8 cellular contexts compared by ENCODE assay signal in the genomic region with DNA sequence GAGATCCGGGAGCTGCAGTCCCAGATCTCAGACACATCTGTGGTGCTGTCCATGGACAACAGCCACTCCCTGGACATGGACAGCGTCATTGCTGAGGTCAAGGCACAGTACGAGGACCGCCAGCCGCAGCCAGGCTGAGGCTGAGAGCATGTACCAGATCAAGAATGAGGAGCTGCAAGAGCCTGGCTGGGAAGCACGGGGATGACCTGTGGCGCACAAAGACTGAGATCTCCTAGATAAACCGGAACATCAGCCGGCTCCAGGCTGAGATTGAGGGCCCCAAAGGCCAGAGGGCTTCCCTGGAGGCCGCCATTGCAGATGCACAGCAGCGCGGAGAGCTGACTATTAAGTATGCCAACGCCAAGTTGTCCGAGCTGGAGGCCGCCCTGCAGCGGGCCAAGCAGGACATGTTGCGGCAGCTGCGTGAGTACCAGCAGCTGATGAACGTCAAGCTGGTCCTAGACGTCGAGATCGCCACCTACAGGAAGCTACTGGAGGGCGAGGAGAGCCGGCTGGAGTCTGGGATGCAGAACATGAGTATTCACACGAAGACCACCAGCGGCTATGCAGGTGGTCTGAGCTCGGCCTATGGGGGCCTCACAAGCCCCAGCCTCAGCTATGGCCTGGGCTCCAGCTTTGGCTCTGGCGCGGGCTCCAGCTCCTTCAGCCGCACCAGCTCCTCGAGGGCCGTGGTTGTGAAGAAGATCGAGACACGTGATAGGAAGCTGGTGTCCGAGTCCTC. TPM values are rescaled to one million over a fixed set of nuclear protein-coding genes. Genes with fewer than 3 reads are reported as not detected.
DNase-seq lines count a peak whose midpoint lies in the region; ATAC-seq and TF ChIP-seq lines count a peak whose summit lies in the region.

No MANE protein-coding gene starts in this region.

- no peaks in the 10 kb centered on the region for H3K36me3 Mint-ChIP-seq in activated CD4-positive, alpha-beta T cell treated with anti-CD3 and anti-CD28 coated beads, Interleukin-2, amount 10 ng/mL, durations not matched to agents 24 days and 14 days (ENCODE audit: low read depth)
- H3K36me3 Mint-ChIP-seq in activated CD8-positive, alpha-beta T cell treated with anti-CD3 and anti-CD28 coated beads for 36 hours (ENCODE audit: low read depth) = no peaks in the 10 kb centered on the region

- peaks cover 33% of the 10 kb centered on the region for H3K27me3 Mint-ChIP-seq in activated CD4-positive, alpha-beta T cell treated with anti-CD3 and anti-CD28 coated beads, Interleukin-2, amount 10 ng/mL, durations not matched to agents 24 days and 14 days
- H3K27me3 Mint-ChIP-seq in activated CD8-positive, alpha-beta T cell treated with anti-CD3 and anti-CD28 coated beads for 36 hours = peaks cover 19% of the 10 kb centered on the region

- intact Hi-C loops in activated CD4-positive, alpha-beta T cell treated with anti-CD3 and anti-CD28 coated beads, Interleukin-2, amount 10 ng/mL, durations not matched to agents 24 days and 14 days (cut with micrococcal nuclease) = no loop called here
- intact Hi-C loops in activated CD8-positive, alpha-beta T cell treated with anti-CD3 and anti-CD28 coated beads for 36 hours (cut with micrococcal nuclease) = no loop called here

- peak; percentile 79 for DNase-seq in activated CD4-positive, alpha-beta T cell treated with anti-CD3 and anti-CD28 coated beads, Interleukin-2, amount 10 ng/mL, durations not matched to agents 24 days and 14 days
- no peak for DNase-seq in activated CD4-positive, alpha-beta T cell treated with anti-CD3 and anti-CD28 coated beads for 4 hours
- DNase-seq in NCI-H226 (peak; percentile 21), fibroblast of the aortic adventitia (ENCODE audit: low read depth) (peak; percentile 71), nucleus accumbens (lab: John Stamatoyannopoulos, UW) (peak in 43 of 56 donors; percentile 7 to 69 (median 36)), mesenteric fat pad (ENCODE audit: low spot score) (no peak)
- DNase-seq in activated CD8-positive, alpha-beta T cell treated with anti-CD3 and anti-CD28 coated beads for 36 hours = peak; percentile 75

- no peak overlapping the region for H3K27ac Mint-ChIP-seq in activated CD4-positive, alpha-beta T cell treated with anti-CD3 and anti-CD28 coated beads, Interleukin-2, amount 10 ng/mL, durations not matched to agents 24 days and 14 days
- no peak overlapping the region for H3K27ac Mint-ChIP-seq in activated CD8-positive, alpha-beta T cell treated with anti-CD3 and anti-CD28 coated beads for 36 hours

- peaks cover 3% of the 10 kb centered on the region for H3K4me1 Mint-ChIP-seq in activated CD4-positive, alpha-beta T cell treated with anti-CD3 and anti-CD28 coated beads, Interleukin-2, amount 10 ng/mL, durations not matched to agents 24 days and 14 days
- no peaks in the 10 kb centered on the region for H3K4me1 Mint-ChIP-seq in activated CD8-positive, alpha-beta T cell treated with anti-CD3 and anti-CD28 coated beads for 36 hours (ENCODE audit: low read depth)

- POLR2A ChIA-PET in activated CD8-positive, alpha-beta T cell treated with anti-CD3 and anti-CD28 coated beads for 36 hours (lab: Charles Lee) = interaction anchor here (0.6 kb wide), 1 partner anchor 43 kb away, joined by 3 read pairs; no protein-coding TSS in a partner anchor

- peak; percentile 53 for TF ChIP-seq CTCF in activated CD8-positive, alpha-beta T cell treated with anti-CD3 and anti-CD28 coated beads for 36 hours (IDR thresholded peaks at IDR 0.05)
- peak; percentile 72 for TF ChIP-seq CTCF in fibroblast of the aortic adventitia (IDR thresholded peaks at IDR 0.05; ENCODE audit: insufficient read depth, low read length)

- H3K4me3 ChIP-seq in fibroblast of the aortic adventitia (ENCODE audit: low read depth, low read length) = no peak overlapping the region

- no peak overlapping the region for H3K4me3 Mint-ChIP-seq in activated CD4-positive, alpha-beta T cell treated with anti-CD3 and anti-CD28 coated beads, Interleukin-2, amount 10 ng/mL, durations not matched to agents 24 days and 14 days
- no peak overlapping the region for H3K4me3 Mint-ChIP-seq in activated CD8-positive, alpha-beta T cell treated with anti-CD3 and anti-CD28 coated beads for 36 hours

- no peak for ATAC-seq in activated CD8-positive, alpha-beta T cell treated with anti-CD3 and anti-CD28 coated beads for 36 hours
- no peak for ATAC-seq in GM21381 (IDR thresholded peaks at IDR 0.05; ENCODE audit: unreplicated experiment)

- no peaks in the 10 kb centered on the region for H3K9me3 Mint-ChIP-seq in activated CD4-positive, alpha-beta T cell treated with anti-CD3 and anti-CD28 coated beads, Interleukin-2, amount 10 ng/mL, durations not matched to agents 24 days and 14 days
- H3K9me3 Mint-ChIP-seq in activated CD8-positive, alpha-beta T cell treated with anti-CD3 and anti-CD28 coated beads for 36 hours = no peaks in the 10 kb centered on the region

- CTCF ChIA-PET in activated CD8-positive, alpha-beta T cell treated with anti-CD3 and anti-CD28 coated beads for 36 hours (lab: Charles Lee) = interaction anchor here (0.8 to 2.7 kb wide), 24 partner anchors 8 to 235 kb away, joined by 3 to 12 read pairs (median 4); no protein-coding TSS in a partner anchor

RNA-seq across cellular contexts. Expression of a gene that starts 25.5 kb away (rescaled TPM):
- not detected in 2 replicates for total RNA-seq in activated CD4-positive, alpha-beta T cell treated with anti-CD3 and anti-CD28 coated beads, Interleukin-2, amount 10 ng/mL, durations not matched to agents 24 days and 14 days
- not detected for total RNA-seq in activated CD8-positive, alpha-beta T cell treated with anti-CD3 and anti-CD28 coated beads for 36 hours
- total RNA-seq in fibroblast of the aortic adventitia (ENCODE audit: low replicate concordance) (not detected in 2 replicates), mesenteric fat pad (not detected)

RNA-seq across cellular contexts. Expression of a gene that starts 28.6 kb away (rescaled TPM):
- total RNA-seq in activated CD4-positive, alpha-beta T cell treated with anti-CD3 and anti-CD28 coated beads, Interleukin-2, amount 10 ng/mL, durations not matched to agents 24 days and 14 days = 1.9 and 3.1 TPM in 2 replicates
- total RNA-seq in activated CD8-positive, alpha-beta T cell treated with anti-CD3 and anti-CD28 coated beads for 36 hours = 1 to 10 TPM; 1.4 to 1.8 TPM
- total RNA-seq in fibroblast of the aortic adventitia (ENCODE audit: low replicate concordance) (32.2 and 53.2 TPM in 2 replicates), mesenteric fat pad (37.7 TPM)

Comparison
In these comparisons a context has a peak if more than half of its experiments do, and no peak if none do; other contexts are left out.
1. DNase-seq: peak in activated CD4-positive, alpha-beta T cell treated with anti-CD3 and anti-CD28 coated beads, Interleukin-2, amount 10 ng/mL, durations not matched to agents 24 days and 14 days (single experiment), NCI-H226 (single experiment), activated CD8-positive, alpha-beta T cell treated with anti-CD3 and anti-CD28 coated beads for 36 hours (single experiment), fibroblast of the aortic adventitia (single experiment) and nucleus accumbens (43 of 56); none in activated CD4-positive, alpha-beta T cell treated with anti-CD3 and anti-CD28 coated beads for 4 hours (0 of 2) and mesenteric fat pad (single experiment).